In the genomic region with DNA sequence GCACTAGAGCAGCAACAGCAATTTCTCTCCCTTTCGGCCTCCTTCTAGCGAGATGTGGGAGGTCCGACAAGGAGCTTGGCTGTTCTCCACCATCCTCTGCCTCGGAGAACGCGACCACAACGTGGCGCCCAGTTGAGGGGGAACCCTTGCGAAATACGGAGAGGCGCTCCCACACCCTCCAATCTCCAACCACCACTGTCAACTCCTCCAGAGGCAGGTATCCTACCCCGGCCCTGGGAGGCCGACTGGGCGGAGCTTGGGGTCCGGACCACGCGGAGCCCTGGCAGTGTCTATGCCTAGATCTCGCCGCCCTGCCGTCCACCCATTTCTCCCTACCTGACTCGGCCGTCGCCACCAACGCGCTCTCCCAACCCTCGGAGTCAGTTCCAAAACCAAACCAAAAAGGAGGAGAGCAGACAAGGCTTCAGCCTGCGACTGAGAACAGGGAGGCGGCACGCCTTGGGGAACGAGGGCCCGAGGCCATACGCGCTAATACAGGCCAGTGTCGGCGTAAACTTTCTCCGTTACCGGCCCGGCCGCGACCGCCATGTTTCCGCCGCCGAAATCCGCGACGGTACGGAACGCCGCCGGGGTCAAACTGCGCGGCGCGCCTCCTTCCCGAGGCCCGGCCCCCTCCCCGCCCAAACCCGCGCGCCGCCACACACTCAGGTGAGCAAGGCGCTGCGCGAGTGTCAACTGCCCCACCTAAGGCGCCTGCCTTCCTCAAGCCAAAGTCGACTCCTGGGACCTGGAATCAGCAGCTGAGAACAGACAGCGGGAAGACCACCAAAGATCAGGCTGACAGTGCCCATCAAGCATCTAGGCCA, we compare ENCODE assay signal across 8 cellular contexts. TPM values are rescaled to one million over a fixed set of nuclear protein-coding genes. Genes with fewer than 3 reads are reported as not detected.
DNase-seq lines count a peak whose midpoint lies in the region; ATAC-seq, FAIRE-seq and TF ChIP-seq lines count a peak whose summit lies in the region.

A gene with protein sequence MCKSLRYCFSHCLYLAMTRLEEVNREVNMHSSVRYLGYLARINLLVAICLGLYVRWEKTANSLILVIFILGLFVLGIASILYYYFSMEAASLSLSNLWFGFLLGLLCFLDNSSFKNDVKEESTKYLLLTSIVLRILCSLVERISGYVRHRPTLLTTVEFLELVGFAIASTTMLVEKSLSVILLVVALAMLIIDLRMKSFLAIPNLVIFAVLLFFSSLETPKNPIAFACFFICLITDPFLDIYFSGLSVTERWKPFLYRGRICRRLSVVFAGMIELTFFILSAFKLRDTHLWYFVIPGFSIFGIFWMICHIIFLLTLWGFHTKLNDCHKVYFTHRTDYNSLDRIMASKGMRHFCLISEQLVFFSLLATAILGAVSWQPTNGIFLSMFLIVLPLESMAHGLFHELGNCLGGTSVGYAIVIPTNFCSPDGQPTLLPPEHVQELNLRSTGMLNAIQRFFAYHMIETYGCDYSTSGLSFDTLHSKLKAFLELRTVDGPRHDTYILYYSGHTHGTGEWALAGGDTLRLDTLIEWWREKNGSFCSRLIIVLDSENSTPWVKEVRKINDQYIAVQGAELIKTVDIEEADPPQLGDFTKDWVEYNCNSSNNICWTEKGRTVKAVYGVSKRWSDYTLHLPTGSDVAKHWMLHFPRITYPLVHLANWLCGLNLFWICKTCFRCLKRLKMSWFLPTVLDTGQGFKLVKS (minus strand): TSS at position 570 of the 827 bp plus-strand sequence. CDS start 5,568 bp downstream, outside the sequence.

- intact Hi-C loops in HepG2 (cut with micrococcal nuclease; ENCODE audit: unreplicated experiment), result loop anchor here (5.0 to 10.0 kb wide), 2 partner anchors 105 to 152 kb away; no protein-coding TSS in a partner anchor

- H3K9me3 ChIP-seq in BLaER1 (no peaks in the 10 kb centered on the region), HepG2 (ENCODE audit: low read length) (no peaks in the 10 kb centered on the region)

- 47% methylated on average over 49 of the region's 68 CpGs for WGBS in HepG2 (ENCODE audit: low lambda C conversion rate)

- peak; percentile 50 to 74; a peak in 3 of 4 replicates for TF ChIP-seq POLR2A in HepG2 (IDR thresholded peaks at IDR 0.05; ENCODE audit: insufficient read depth in 1 of 2, low read depth in 2 of 2, low read length in 2 of 2)

- H3K27ac ChIP-seq in BLaER1 (peak within 1 kb of the TSS; percentile 95), HepG2 (ENCODE audit: extremely low read length, insufficient read depth, low read length) (peak within 1 kb of the TSS; percentile 93)

- H3K4me1 ChIP-seq in BLaER1, result peaks cover 17% of the 10 kb centered on the region
- peaks cover 22% of the 10 kb centered on the region for H3K4me1 ChIP-seq in HepG2 (ENCODE audit: insufficient read depth, low read length)

- FAIRE-seq in GM19239 (lab: Jason Lieb, UNC) (peak; percentile 82), HepG2 (lab: Jason Lieb, UNC) (no peak)

- BruUV-seq in HepG2 (replicated peaks; lab: Mats Ljungman, UMichigan), result TSS peak; percentile 93

- peak; percentile 25; the same call in 1 of the 2 replicates for TF ChIP-seq CTCF in HepG2 (CRISPR knock-in tag; IDR thresholded peaks at IDR 0.05)

- peak within 1 kb of the TSS; percentile 94 for H2AFZ ChIP-seq in HepG2 (ENCODE audit: low read length)

- DNase-seq in GM19239 (ENCODE audit: insufficient read length, low spot score) (peak; percentile 35), NCI-H69 (lab: John Stamatoyannopoulos, UW) (peak; percentile 93), dermis blood vessel endothelial cell (peak; percentile 87), HepG2 (ENCODE audit: low spot score) (peak; percentile 63)
- peak; percentile 84 to 85 for DNase-seq in activated CD4-positive, alpha-beta T cell treated with anti-CD3 and anti-CD28 coated beads, Interleukin-2, amount 50 U/mL, for 4 hours
- peak; percentile 84 to 85 for DNase-seq in stimulated activated CD4-positive, alpha-beta T cell treated with anti-CD3 and anti-CD28 coated beads, Interleukin-2, amount 100 ng/mL, for 48 hours

- no peak; the same call in 1 of the 2 replicates for TF ChIP-seq RAD21 in HepG2 (CRISPR knock-in tag; IDR thresholded peaks at IDR 0.05)

- 0 out of 2 replicates have a peak, but pooled peaks cover 2% of the 10 kb centered on the region for H4K20me1 ChIP-seq in BLaER1
- H4K20me1 ChIP-seq in HepG2 (ENCODE audit: insufficient read depth, low read length), result no peaks in the 10 kb centered on the region

- no peaks in the 10 kb centered on the region for H3K36me3 ChIP-seq in BLaER1
- H3K36me3 ChIP-seq in HepG2 (replicated peaks in 1 of 2; ENCODE audit: control insufficient read depth in 1 of 2, insufficient read depth in 2 of 2, low read length in 2 of 2), result no peaks in the 10 kb centered on the region

- POLR2A ChIA-PET in HepG2 (lab: Yijun Ruan, JAX), result interaction anchor here (0.8 to 1.9 kb wide), 2 partner anchors 149 to 150 kb away, joined by 5 to 7 read pairs; a partner anchor contains a TSS

- H3K4me3 ChIP-seq in BLaER1 (peak within 1 kb of the TSS; percentile 86), HepG2 (replicated peaks in 1 of 3; ENCODE audit: insufficient read depth in 1 of 3, low read depth in 2 of 3, low read length in 3 of 3) (peak within 1 kb of the TSS; percentile 67 to 78 (median 73))

- CTCF ChIA-PET in HepG2 (lab: Yijun Ruan, JAX; ENCODE audit: low intra/inter-chr PET ratio, low total read pairs), result no interaction called here

- peak; percentile 83 for ATAC-seq in HG03457 (IDR thresholded peaks at IDR 0.05; ENCODE audit: unreplicated experiment)
- peak; percentile 86 for ATAC-seq in HepG2

- H3K9ac ChIP-seq in BLaER1, result peak within 1 kb of the TSS; percentile 93
- peak within 1 kb of the TSS; percentile 79 for H3K9ac ChIP-seq in HepG2 (ENCODE audit: insufficient read depth, low read depth, low read length)

- no peak for TF ChIP-seq EP300 in HepG2 (IDR thresholded peaks at IDR 0.05; ENCODE audit: low read depth in 2 of 2, low read length in 2 of 2)
- no peak for TF ChIP-seq EP300 in HepG2 (CRISPR knock-in tag; IDR thresholded peaks at IDR 0.05; ENCODE audit: borderline replicate concordance)

- H3K79me2 ChIP-seq in HepG2 (ENCODE audit: insufficient read depth, low read length), result peaks cover 7% of the 10 kb centered on the region

- peaks cover 9% of the 10 kb centered on the region; the same call in 1 of the 2 replicates for H3K27me3 ChIP-seq in BLaER1
- peaks cover 0 to 2% of the 10 kb centered on the region in 2 experiments; a peak in 1 of 5 replicates for H3K27me3 ChIP-seq in HepG2 (ENCODE audit: control insufficient read depth in 1 of 2, insufficient read depth in 2 of 2, low read length in 2 of 2)

- in situ Hi-C loops in HepG2 (cut with HindIII; ENCODE audit: extremely low pct_ligation_motif_present, low pct_unique_long_range_greater_than_20kb), result no loop called here

- H3K4me2 ChIP-seq in BLaER1 (peak within 1 kb of the TSS; percentile 82), HepG2 (ENCODE audit: low read depth, low read length) (peak within 1 kb of the TSS; percentile 88)

TF ChIP-seq in HepG2, 621 proteins besides CTCF, POLR2A, EP300 and RAD21 (continues in another document):
- peak; percentile 75; the same call in 1 of the 2 replicates for TF ChIP-seq CEBPB (IDR thresholded peaks at IDR 0.05; ENCODE audit: borderline replicate concordance, low read depth, low read length)
- TF ChIP-seq DPF2 (CRISPR knock-in tag; IDR thresholded peaks at IDR 0.05; ENCODE audit: borderline replicate concordance, low read depth), result no peak
- no peak for TF ChIP-seq MNT (IDR thresholded peaks at IDR 0.05)
- TF ChIP-seq CCDC6 (CRISPR knock-in tag; IDR thresholded peaks at IDR 0.05), result no peak

RNA-seq across cellular contexts. Expression of the gene that starts here (rescaled TPM):
- total RNA-seq in dermis blood vessel endothelial cell (16.8 and 31.2 TPM in 2 replicates), HepG2 (2016; rRNA removed; fragmentation: Illumina TruSeq; extraction: Trizol) (5.7 and 8.7 TPM in 2 replicates)
- total RNA-seq in HepG2 (2016; cell fraction: cytosol; rRNA removed; fragmentation: Illumina TruSeq; extraction: Trizol; ENCODE audit: low read depth), result 0.51 and 0.53 TPM in 2 replicates
- 7.0 and 8.7 TPM in 2 replicates for total RNA-seq in HepG2 (2016; cell fraction: insoluble cytoplasmic fraction; rRNA removed; fragmentation: Illumina TruSeq; extraction: Trizol)
- total RNA-seq in HepG2 (2016; cell fraction: membrane; rRNA removed; fragmentation: Illumina TruSeq; extraction: Trizol), result 2.5 and 3.6 TPM in 2 replicates
- 13.7 and 16.6 TPM in 2 replicates for total RNA-seq in HepG2 (2016; cell fraction: nucleus; rRNA removed; fragmentation: Illumina TruSeq; extraction: Trizol)
- polyA plus RNA-seq in HepG2 (2011; rRNA removed), result 13.8 and 15.7 TPM in 2 replicates
- polyA plus RNA-seq in HepG2 (2011; cell fraction: cytosol; rRNA removed), result 6.7 and 10.2 TPM in 2 replicates
- 12.1 and 12.2 TPM in 2 replicates for polyA plus RNA-seq in HepG2 (2011; cell fraction: nucleus; rRNA removed)
- 7.9 and 8.6 TPM in 2 replicates for polyA plus RNA-seq in HepG2 (2012)
- polyA plus RNA-seq in HepG2 (2016; cell fraction: cytosol; fragmentation: Illumina TruSeq; extraction: Trizol; ENCODE audit: low read depth), result 0.45 and 0.51 TPM in 2 replicates
- 4.0 and 5.9 TPM in 2 replicates for polyA plus RNA-seq in HepG2 (2016; cell fraction: insoluble cytoplasmic fraction; fragmentation: Illumina TruSeq; extraction: Trizol; ENCODE audit: low read depth)
- polyA plus RNA-seq in HepG2 (2016; cell fraction: membrane; fragmentation: Illumina TruSeq; extraction: Trizol; ENCODE audit: low read depth), result 1.7 and 2.0 TPM in 2 replicates
- 19.4 TPM in 2 replicates for polyA plus RNA-seq in HepG2 (2016; cell fraction: nucleus; fragmentation: Illumina TruSeq; extraction: Trizol; ENCODE audit: insufficient read depth, low read depth)
- 11.0 and 18.1 TPM in 2 replicates for polyA minus RNA-seq in HepG2 (2011; rRNA and poly(A)+ RNA removed; ENCODE audit: low replicate concordance)
- 12.2 and 13.3 TPM in 2 replicates for polyA minus RNA-seq in HepG2 (2011; cell fraction: cytosol; rRNA and poly(A)+ RNA removed)
- polyA minus RNA-seq in HepG2 (2011; cell fraction: nucleus; rRNA and poly(A)+ RNA removed), result 18.5 and 19.9 TPM in 2 replicates

Comparison
In these comparisons a context has a peak if more than half of its experiments do, and no peak if none do; other contexts are left out.
1. Peak in every context shown above with its lines: DNase-seq, ATAC-seq, H3K4me3 ChIP-seq and H3K27ac ChIP-seq.
2. DNase-seq: peak in every context shown above with its lines; median percentile 93 in NCI-H69; 87 in dermis blood vessel endothelial cell; 84 in activated CD4-positive, alpha-beta T cell treated with anti-CD3 and anti-CD28 coated beads, Interleukin-2, amount 50 U/mL, for 4 hours; 84 in stimulated activated CD4-positive, alpha-beta T cell treated with anti-CD3 and anti-CD28 coated beads, Interleukin-2, amount 100 ng/mL, for 48 hours; 63 in HepG2; 35 in GM19239.